Comparison of ENCODE assay signal across 8 cellular contexts in the genomic region with DNA sequence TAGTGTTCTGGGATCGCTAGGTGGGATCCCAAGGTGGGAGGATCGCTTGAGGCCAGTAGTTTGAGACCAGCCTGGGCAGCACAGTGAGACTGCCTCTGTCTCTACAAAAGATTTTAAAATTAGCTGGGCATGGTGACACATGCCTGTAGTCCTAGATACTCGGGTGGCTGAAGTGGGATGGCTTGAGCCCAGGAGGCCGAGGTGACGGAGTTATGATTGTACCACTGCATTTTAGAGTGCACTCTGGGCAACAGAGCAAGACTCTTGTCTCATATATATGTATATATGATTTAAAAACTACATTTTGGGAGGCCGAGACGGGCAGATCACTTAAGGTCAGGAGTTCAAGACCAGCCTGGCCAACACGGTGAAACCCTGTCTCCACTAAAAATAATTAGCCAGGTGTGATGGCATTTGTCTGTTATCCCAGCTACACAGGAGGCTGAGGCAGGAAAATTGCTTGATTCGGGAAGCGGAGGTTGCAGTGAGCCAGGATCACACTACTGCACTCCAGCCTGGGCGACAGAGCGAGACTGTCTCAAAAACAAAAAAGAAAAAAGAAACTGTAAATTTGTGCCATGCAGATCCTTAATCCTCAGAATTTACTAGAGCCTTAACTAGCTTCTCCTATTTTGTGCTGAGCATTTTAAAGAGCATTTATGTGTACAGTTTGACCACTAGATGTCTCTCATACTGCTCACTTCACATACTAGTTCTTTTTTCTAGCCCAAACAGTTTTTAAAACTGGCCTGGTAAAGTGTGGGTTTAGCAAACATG.
A peak's percentile ranks its signal among the peaks of the same experiment; 100 is the strongest.
DNase-seq lines count a peak whose midpoint lies in the region; ATAC-seq and TF ChIP-seq lines count a peak whose summit lies in the region.

No MANE protein-coding gene starts in this region.

- 90% methylated on average over 11 of the region's 12 CpGs for WGBS in SK-N-SH (ENCODE audit: low lambda C conversion rate)
- WGBS in lower leg skin, 2 donors = 73 to 77% methylated on average over 12 of the region's 12 CpGs

- H3K27ac ChIP-seq in SK-N-SH (ENCODE audit: low read depth in 2 of 2, low read length in 1 of 2) = no peak overlapping the region
- no peak overlapping the region for H3K27ac ChIP-seq in neural cell (ENCODE audit: low read length)

- peak; percentile 75 for TF ChIP-seq CTCF in BE2C (IDR thresholded peaks at IDR 0.05; ENCODE audit: low read depth, low read length)
- TF ChIP-seq CTCF in SK-N-SH (IDR thresholded peaks at IDR 0.05) = peak; percentile 78
- TF ChIP-seq CTCF in neural cell (IDR thresholded peaks at IDR 0.05; ENCODE audit: poor library complexity, severe bottlenecking) = peak; percentile 77
- peak in 1 of 3 donors; percentile 43 for TF ChIP-seq CTCF in lower leg skin (IDR thresholded peaks at IDR 0.05)

- POLR2A ChIA-PET in SK-N-SH (lab: Yijun Ruan, JAX) = interaction anchor here (1.2 kb wide), 1 partner anchor 21 kb away, joined by 8 read pairs; no protein-coding TSS in a partner anchor

- no peaks in the 10 kb centered on the region for H3K79me2 ChIP-seq in SK-N-SH (ENCODE audit: insufficient read depth)
- no peaks in the 10 kb centered on the region for H3K79me2 ChIP-seq in neural cell (replicated peaks; ENCODE audit: insufficient read depth, low read length)

- no peak overlapping the region for H3K4me2 ChIP-seq in SK-N-SH
- H3K4me2 ChIP-seq in neural cell (ENCODE audit: low read length) = no peak overlapping the region

- TF ChIP-seq RAD21 in SK-N-SH (IDR thresholded peaks at IDR 0.05; ENCODE audit: low read length) (peak; percentile 82), neural cell (conservative IDR thresholded peaks at IDR 0.05) (peak; percentile 81)

- H3K4me1 ChIP-seq in BE2C (no peaks in the 10 kb centered on the region), SK-N-SH (ENCODE audit: control insufficient read depth in 1 of 2, insufficient read depth in 2 of 2, low read depth in 1 of 2, low read length in 1 of 2) (no peaks in the 10 kb centered on the region)

- no peak overlapping the region for H3K4me3 ChIP-seq in BE2C (ENCODE audit: low read depth, low read length)
- H3K4me3 ChIP-seq in SK-N-SH (ENCODE audit: low read depth in 2 of 2, low read length in 1 of 2) = no peak overlapping the region; a peak in 1 of 4 replicates
- H3K4me3 ChIP-seq in neural cell (ENCODE audit: low read length) = no peak overlapping the region
- H3K4me3 ChIP-seq in lower leg skin (ENCODE audit: low read depth, poor library complexity, severe bottlenecking) = no peak overlapping the region

- intact Hi-C loops in lower leg skin (cut with DNase I; ENCODE audit: low total_unique reads) = loop anchor here (5.0 kb wide), 1 partner anchor 216 kb away; no protein-coding TSS in a partner anchor

- H2AFZ ChIP-seq in SK-N-SH (ENCODE audit: low read depth) (no peak overlapping the region), neural cell (ENCODE audit: low read depth, low read length) (no peak overlapping the region)

- DNase-seq in BE2C (no peak), LoVo (ENCODE audit: low spot score) (peak; percentile 71), SK-N-SH (peak; percentile 39), fibroblast of gingiva (ENCODE audit: low read depth) (peak; percentile 60), lower leg skin (ENCODE audit: low spot score in 2 of 2) (no peak)
- no peak for DNase-seq in activated CD8-positive, alpha-beta memory T cell treated with anti-CD3 and anti-CD28 coated beads, Interleukin-2, amount 50 U/mL, for 4 hours

- H3K9me3 ChIP-seq in BE2C (no peaks in the 10 kb centered on the region), SK-N-SH (no peaks in the 10 kb centered on the region), neural cell (ENCODE audit: low read length) (no peaks in the 10 kb centered on the region)

- no peaks in the 10 kb centered on the region for H3K36me3 ChIP-seq in BE2C
- peaks cover 26 to 34% of the 10 kb centered on the region in 2 experiments for H3K36me3 ChIP-seq in SK-N-SH (replicated peaks in 1 of 2; ENCODE audit: control insufficient read depth in 1 of 2, insufficient read depth in 2 of 2, low read length in 1 of 2)
- no peaks in the 10 kb centered on the region for H3K36me3 ChIP-seq in neural cell (ENCODE audit: insufficient read depth, low read length)

- H3K27me3 ChIP-seq in BE2C = no peaks in the 10 kb centered on the region
- H3K27me3 ChIP-seq in SK-N-SH (ENCODE audit: insufficient read depth) = no peaks in the 10 kb centered on the region
- no peaks in the 10 kb centered on the region for H3K27me3 ChIP-seq in neural cell (ENCODE audit: insufficient read depth, low read depth, low read length)

- ATAC-seq in GM18909 (IDR thresholded peaks at IDR 0.05; ENCODE audit: poor library complexity, unreplicated experiment) = peak; percentile 71

- TF ChIP-seq EP300 in SK-N-SH (IDR thresholded peaks at IDR 0.05; ENCODE audit: borderline replicate concordance in 1 of 2, low read depth in 1 of 2, low read length in 1 of 2) = no peak
- no peak for TF ChIP-seq EP300 in neural cell (conservative IDR thresholded peaks at IDR 0.05; ENCODE audit: poor library complexity, severe bottlenecking)

- CTCF ChIA-PET in SK-N-SH (lab: Yijun Ruan, JAX) = interaction anchor here (0.6 to 9.1 kb wide), 29 partner anchors 8 to 232 kb away, joined by 3 to 200 read pairs (median 5); partner anchors contain the start of gene MON2

- H3K9ac ChIP-seq in SK-N-SH (no peak overlapping the region), neural cell (ENCODE audit: low read length) (no peak overlapping the region)

- H4K20me1 ChIP-seq in SK-N-SH (ENCODE audit: insufficient read depth) (no peaks in the 10 kb centered on the region), neural cell (ENCODE audit: insufficient read depth) (no peaks in the 10 kb centered on the region)

- TF ChIP-seq POLR2A in lower leg skin (IDR thresholded peaks at IDR 0.05) = no peak

- no peaks in the 10 kb centered on the region for H3K9me2 ChIP-seq in SK-N-SH
- H3K9me2 ChIP-seq in neural cell (ENCODE audit: insufficient read depth, low read length) = no peaks in the 10 kb centered on the region

- peaks cover 23% of the 10 kb centered on the region for H3F3A ChIP-seq in SK-N-SH (replicated peaks; ENCODE audit: insufficient read depth)
- H3F3A ChIP-seq in neural cell (ENCODE audit: insufficient read depth, low read length, poor library complexity, severe bottlenecking) = no peaks in the 10 kb centered on the region

TF ChIP-seq in SK-N-SH, 30 proteins besides CTCF, POLR2A, EP300 and RAD21:
- TF ChIP-seq RCOR1 (IDR thresholded peaks at IDR 0.05; ENCODE audit: low read length) (no peak), GABPA (IDR thresholded peaks at IDR 0.05; ENCODE audit: low read depth) (no peak), POLR2AphosphoS5 (IDR thresholded peaks at IDR 0.05; ENCODE audit: low read depth, low read length) (no peak), FOSL2 (IDR thresholded peaks at IDR 0.05; ENCODE audit: borderline replicate concordance, low read depth) (no peak), GATA2 (CRISPR knock-in tag; IDR thresholded peaks at IDR 0.05) (no peak), SMC3 (IDR thresholded peaks at IDR 0.05; ENCODE audit: low read depth, low read length) (peak; percentile 86)

TF ChIP-seq in neural cell, 6 proteins besides CTCF, POLR2A, EP300 and RAD21:
- TF ChIP-seq, protein P1, sequence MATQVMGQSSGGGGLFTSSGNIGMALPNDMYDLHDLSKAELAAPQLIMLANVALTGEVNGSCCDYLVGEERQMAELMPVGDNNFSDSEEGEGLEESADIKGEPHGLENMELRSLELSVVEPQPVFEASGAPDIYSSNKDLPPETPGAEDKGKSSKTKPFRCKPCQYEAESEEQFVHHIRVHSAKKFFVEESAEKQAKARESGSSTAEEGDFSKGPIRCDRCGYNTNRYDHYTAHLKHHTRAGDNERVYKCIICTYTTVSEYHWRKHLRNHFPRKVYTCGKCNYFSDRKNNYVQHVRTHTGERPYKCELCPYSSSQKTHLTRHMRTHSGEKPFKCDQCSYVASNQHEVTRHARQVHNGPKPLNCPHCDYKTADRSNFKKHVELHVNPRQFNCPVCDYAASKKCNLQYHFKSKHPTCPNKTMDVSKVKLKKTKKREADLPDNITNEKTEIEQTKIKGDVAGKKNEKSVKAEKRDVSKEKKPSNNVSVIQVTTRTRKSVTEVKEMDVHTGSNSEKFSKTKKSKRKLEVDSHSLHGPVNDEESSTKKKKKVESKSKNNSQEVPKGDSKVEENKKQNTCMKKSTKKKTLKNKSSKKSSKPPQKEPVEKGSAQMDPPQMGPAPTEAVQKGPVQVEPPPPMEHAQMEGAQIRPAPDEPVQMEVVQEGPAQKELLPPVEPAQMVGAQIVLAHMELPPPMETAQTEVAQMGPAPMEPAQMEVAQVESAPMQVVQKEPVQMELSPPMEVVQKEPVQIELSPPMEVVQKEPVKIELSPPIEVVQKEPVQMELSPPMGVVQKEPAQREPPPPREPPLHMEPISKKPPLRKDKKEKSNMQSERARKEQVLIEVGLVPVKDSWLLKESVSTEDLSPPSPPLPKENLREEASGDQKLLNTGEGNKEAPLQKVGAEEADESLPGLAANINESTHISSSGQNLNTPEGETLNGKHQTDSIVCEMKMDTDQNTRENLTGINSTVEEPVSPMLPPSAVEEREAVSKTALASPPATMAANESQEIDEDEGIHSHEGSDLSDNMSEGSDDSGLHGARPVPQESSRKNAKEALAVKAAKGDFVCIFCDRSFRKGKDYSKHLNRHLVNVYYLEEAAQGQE (IDR thresholded peaks at IDR 0.05; ENCODE audit: borderline replicate concordance) = no peak
- TF ChIP-seq SMC3 (conservative IDR thresholded peaks at IDR 0.05; ENCODE audit: poor library complexity) = peak; percentile 90

Comparison
In these comparisons a context has a peak if more than half of its experiments do, and no peak if none do; other contexts are left out.
1. DNase-seq: peak in LoVo (single experiment), SK-N-SH (single experiment) and fibroblast of gingiva (single experiment); none in BE2C (single experiment), activated CD8-positive, alpha-beta memory T cell treated with anti-CD3 and anti-CD28 coated beads, Interleukin-2, amount 50 U/mL, for 4 hours (single experiment) and lower leg skin (0 of 2).